8 cellular contexts compared by ENCODE assay signal in the genomic region with DNA sequence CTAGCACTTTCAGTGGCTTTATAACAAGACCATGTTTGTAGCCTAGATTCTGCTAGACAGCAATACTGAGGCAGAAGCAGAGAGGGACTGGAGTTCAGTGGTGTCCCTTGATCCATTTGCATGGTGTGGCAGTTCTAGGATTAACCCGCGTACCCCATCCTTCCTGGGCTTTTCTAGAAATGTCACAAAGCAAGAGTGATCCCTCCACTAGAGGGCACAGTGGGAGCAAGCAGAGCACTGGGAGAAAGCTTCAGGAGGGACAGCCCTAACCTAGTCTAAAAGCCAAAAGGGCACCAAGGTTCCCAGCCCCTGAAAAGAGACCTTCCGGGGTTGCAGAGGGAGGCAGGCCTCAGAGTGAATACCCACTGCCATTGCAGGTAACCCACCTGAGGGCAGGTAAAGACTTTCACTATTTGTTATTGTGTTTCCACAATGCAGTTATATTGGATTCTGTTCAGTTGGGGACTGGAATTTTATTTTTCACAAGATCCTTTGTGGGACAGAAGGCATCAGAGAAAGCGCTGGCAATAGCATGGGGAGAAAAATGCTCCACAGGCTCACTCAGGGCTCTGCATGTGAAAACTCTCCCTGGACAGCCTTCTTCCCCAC.
DNase-seq lines count a peak whose midpoint lies in the region; ATAC-seq and TF ChIP-seq lines count a peak whose summit lies in the region.

No MANE protein-coding gene starts in this region.

- no peak overlapping the region for H3K27ac Mint-ChIP-seq in activated naive CD8-positive, alpha-beta T cell treated with anti-CD3 and anti-CD28 coated beads for 36 hours

- no peaks in the 10 kb centered on the region for H3K9me2 ChIP-seq in SK-N-SH

- H3K4me2 ChIP-seq in SK-N-SH, result no peak overlapping the region

- 60% methylated on average over 4 of the region's 4 CpGs for WGBS in SK-N-SH (ENCODE audit: low lambda C conversion rate)

- no peaks in the 10 kb centered on the region for H3K9me3 ChIP-seq in SK-N-SH

- H3K9ac ChIP-seq in SK-N-SH, result no peak overlapping the region

- peak; percentile 84 for TF ChIP-seq CTCF in SK-N-SH (IDR thresholded peaks at IDR 0.05)
- TF ChIP-seq CTCF in retinal pigment epithelial cell (conservative IDR thresholded peaks at IDR 0.05; ENCODE audit: low read depth, low read length), result peak; percentile 93

- H3K4me1 ChIP-seq in SK-N-SH (ENCODE audit: control insufficient read depth in 1 of 2, insufficient read depth in 2 of 2, low read depth in 1 of 2, low read length in 1 of 2), result peaks cover 10 to 11% of the 10 kb centered on the region in 2 experiments; a peak in 3 of 4 replicates

- intact Hi-C loops in cardiac septum (cut with DNase I), result loop anchor here (1.0 to 10.0 kb wide), 3 partner anchors 131 to 311 kb away; no protein-coding TSS in a partner anchor

- CTCF ChIA-PET in SK-N-SH (lab: Yijun Ruan, JAX), result interaction anchor here (0.6 to 4.1 kb wide), 21 partner anchors 9 to 472 kb away, joined by 3 to 22 read pairs (median 5); a partner anchor contains a TSS

- H3K9me3 Mint-ChIP-seq in activated naive CD8-positive, alpha-beta T cell treated with anti-CD3 and anti-CD28 coated beads for 36 hours, result no peaks in the 10 kb centered on the region

- H2AFZ ChIP-seq in SK-N-SH (ENCODE audit: low read depth), result no peak overlapping the region

- H3K4me1 Mint-ChIP-seq in activated naive CD8-positive, alpha-beta T cell treated with anti-CD3 and anti-CD28 coated beads for 36 hours, result no peaks in the 10 kb centered on the region

- H3K4me3 ChIP-seq in SK-N-SH (ENCODE audit: low read depth in 2 of 2, low read length in 1 of 2), result peak overlapping the region in 1 of 2 experiments; percentile 43; a peak in 1 of 4 replicates
- H3K4me3 ChIP-seq in retinal pigment epithelial cell (ENCODE audit: low read length), result no peak overlapping the region

- POLR2A ChIA-PET in SK-N-SH (lab: Yijun Ruan, JAX), result no interaction called here

- no peaks in the 10 kb centered on the region for H3F3A ChIP-seq in SK-N-SH (replicated peaks; ENCODE audit: insufficient read depth)

- no peak overlapping the region for H3K4me3 Mint-ChIP-seq in activated naive CD8-positive, alpha-beta T cell treated with anti-CD3 and anti-CD28 coated beads for 36 hours

- ATAC-seq in GM21619 (IDR thresholded peaks at IDR 0.05; ENCODE audit: unreplicated experiment), result no peak

- no peaks in the 10 kb centered on the region for H3K36me3 Mint-ChIP-seq in activated naive CD8-positive, alpha-beta T cell treated with anti-CD3 and anti-CD28 coated beads for 36 hours

- TF ChIP-seq EP300 in Ishikawa (IDR thresholded peaks at IDR 0.05; ENCODE audit: borderline replicate concordance) (no peak), SK-N-SH (IDR thresholded peaks at IDR 0.05; ENCODE audit: borderline replicate concordance in 1 of 2, low read depth in 1 of 2, low read length in 1 of 2) (no peak)

- H3K27me3 ChIP-seq in SK-N-SH (ENCODE audit: insufficient read depth), result no peaks in the 10 kb centered on the region

- H3K27ac ChIP-seq in SK-N-SH (ENCODE audit: low read depth in 2 of 2, low read length in 1 of 2), result no peak overlapping the region

- H3K27me3 Mint-ChIP-seq in activated naive CD8-positive, alpha-beta T cell treated with anti-CD3 and anti-CD28 coated beads for 36 hours, result no peaks in the 10 kb centered on the region

- TF ChIP-seq RAD21 in Ishikawa (IDR thresholded peaks at IDR 0.05; ENCODE audit: low read depth) (peak; percentile 85), SK-N-SH (IDR thresholded peaks at IDR 0.05; ENCODE audit: low read length) (peak; percentile 88)

- no peaks in the 10 kb centered on the region for H3K36me3 ChIP-seq in SK-N-SH (replicated peaks in 1 of 2; ENCODE audit: control insufficient read depth in 1 of 2, insufficient read depth in 2 of 2, low read length in 1 of 2)

- no peaks in the 10 kb centered on the region for H4K20me1 ChIP-seq in SK-N-SH (ENCODE audit: insufficient read depth)

- H3K79me2 ChIP-seq in SK-N-SH (ENCODE audit: insufficient read depth), result no peaks in the 10 kb centered on the region

- DNase-seq in activated effector memory CD4-positive, alpha-beta T cell treated with anti-CD3 and anti-CD28 coated beads, Interleukin-2, amount 50 U/mL, for 16 hours, result peak; percentile 72
- DNase-seq in activated effector memory CD4-positive, alpha-beta T cell treated with Interleukin-2 at 50 U/mL for 16 hours, result no peak
- DNase-seq in SK-N-SH (peak; percentile 74), cardiac septum (ENCODE audit: low spot score) (peak; percentile 78), retinal pigment epithelial cell (ENCODE audit: low read depth) (peak; percentile 16)
- DNase-seq in activated naive CD8-positive, alpha-beta T cell treated with anti-CD3 and anti-CD28 coated beads for 36 hours, result peak; percentile 45

TF ChIP-seq in Ishikawa, 13 proteins besides CTCF, POLR2A, EP300 and RAD21 (continues in another document):
- no peak for TF ChIP-seq NFIC (IDR thresholded peaks at IDR 0.05)
- no peak for TF ChIP-seq ZBTB7A (IDR thresholded peaks at IDR 0.05; ENCODE audit: low read depth)
- TF ChIP-seq CEBPB (IDR thresholded peaks at IDR 0.05), result no peak
- TF ChIP-seq TEAD4 (IDR thresholded peaks at IDR 0.05), result no peak
- TF ChIP-seq, protein P1, sequence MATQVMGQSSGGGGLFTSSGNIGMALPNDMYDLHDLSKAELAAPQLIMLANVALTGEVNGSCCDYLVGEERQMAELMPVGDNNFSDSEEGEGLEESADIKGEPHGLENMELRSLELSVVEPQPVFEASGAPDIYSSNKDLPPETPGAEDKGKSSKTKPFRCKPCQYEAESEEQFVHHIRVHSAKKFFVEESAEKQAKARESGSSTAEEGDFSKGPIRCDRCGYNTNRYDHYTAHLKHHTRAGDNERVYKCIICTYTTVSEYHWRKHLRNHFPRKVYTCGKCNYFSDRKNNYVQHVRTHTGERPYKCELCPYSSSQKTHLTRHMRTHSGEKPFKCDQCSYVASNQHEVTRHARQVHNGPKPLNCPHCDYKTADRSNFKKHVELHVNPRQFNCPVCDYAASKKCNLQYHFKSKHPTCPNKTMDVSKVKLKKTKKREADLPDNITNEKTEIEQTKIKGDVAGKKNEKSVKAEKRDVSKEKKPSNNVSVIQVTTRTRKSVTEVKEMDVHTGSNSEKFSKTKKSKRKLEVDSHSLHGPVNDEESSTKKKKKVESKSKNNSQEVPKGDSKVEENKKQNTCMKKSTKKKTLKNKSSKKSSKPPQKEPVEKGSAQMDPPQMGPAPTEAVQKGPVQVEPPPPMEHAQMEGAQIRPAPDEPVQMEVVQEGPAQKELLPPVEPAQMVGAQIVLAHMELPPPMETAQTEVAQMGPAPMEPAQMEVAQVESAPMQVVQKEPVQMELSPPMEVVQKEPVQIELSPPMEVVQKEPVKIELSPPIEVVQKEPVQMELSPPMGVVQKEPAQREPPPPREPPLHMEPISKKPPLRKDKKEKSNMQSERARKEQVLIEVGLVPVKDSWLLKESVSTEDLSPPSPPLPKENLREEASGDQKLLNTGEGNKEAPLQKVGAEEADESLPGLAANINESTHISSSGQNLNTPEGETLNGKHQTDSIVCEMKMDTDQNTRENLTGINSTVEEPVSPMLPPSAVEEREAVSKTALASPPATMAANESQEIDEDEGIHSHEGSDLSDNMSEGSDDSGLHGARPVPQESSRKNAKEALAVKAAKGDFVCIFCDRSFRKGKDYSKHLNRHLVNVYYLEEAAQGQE (IDR thresholded peaks at IDR 0.05; ENCODE audit: low read depth), result no peak
- TF ChIP-seq TCF12 (IDR thresholded peaks at IDR 0.05; ENCODE audit: low read depth), result no peak
- TF ChIP-seq YY1 (IDR thresholded peaks at IDR 0.05; ENCODE audit: low read depth), result no peak
- TF ChIP-seq FOXM1 (IDR thresholded peaks at IDR 0.05; ENCODE audit: borderline replicate concordance, low read depth), result no peak
- TF ChIP-seq, protein P2, sequence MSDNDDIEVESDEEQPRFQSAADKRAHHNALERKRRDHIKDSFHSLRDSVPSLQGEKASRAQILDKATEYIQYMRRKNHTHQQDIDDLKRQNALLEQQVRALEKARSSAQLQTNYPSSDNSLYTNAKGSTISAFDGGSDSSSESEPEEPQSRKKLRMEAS (IDR thresholded peaks at IDR 0.05), result no peak

TF ChIP-seq in SK-N-SH, 30 proteins besides CTCF, POLR2A, EP300 and RAD21:
- TF ChIP-seq FOXM1 (IDR thresholded peaks at IDR 0.05; ENCODE audit: low read depth) (no peak), SMC3 (IDR thresholded peaks at IDR 0.05; ENCODE audit: low read depth, low read length) (peak; percentile 83)
